In the genomic region with DNA sequence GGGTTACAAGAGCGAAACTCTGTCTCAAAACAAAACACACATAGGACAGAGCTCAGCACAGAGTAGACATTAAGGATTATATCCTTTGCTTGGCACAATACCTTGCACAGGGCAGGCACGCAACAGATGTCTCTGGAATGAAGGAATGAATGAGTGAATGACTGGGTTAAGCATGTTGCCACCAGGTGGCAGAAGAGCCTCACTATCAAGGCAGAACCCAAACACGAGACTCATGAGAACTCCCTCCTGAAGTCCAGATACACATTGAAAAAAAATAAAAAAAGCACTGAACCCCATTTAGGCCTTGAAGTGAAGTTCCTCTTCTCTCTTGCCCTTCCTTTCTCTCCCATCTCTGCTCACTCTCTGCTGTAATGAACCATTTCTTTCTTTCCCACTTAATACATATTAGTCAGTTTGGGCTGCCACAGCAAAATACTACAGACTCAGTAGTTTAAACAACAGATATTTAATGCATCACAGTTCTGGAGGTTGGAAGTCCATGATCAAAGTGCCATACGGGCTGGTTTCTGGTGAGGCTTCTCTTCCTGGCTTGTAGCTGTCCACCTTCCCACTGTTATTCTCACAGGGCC, we compare ENCODE assay signal across 8 cellular contexts. TPM values are rescaled to one million over a fixed set of nuclear protein-coding genes. Genes with fewer than 3 reads are reported as not detected.
DNase-seq lines count a peak whose midpoint lies in the region; ATAC-seq and TF ChIP-seq lines count a peak whose summit lies in the region.

No MANE protein-coding gene starts in this region.

- H3K4me2 ChIP-seq in DND-41 (ENCODE audit: insufficient read depth, low read length) (0 out of 2 replicates have a peak overlapping the region, but pooled peaks have one; percentile 6), Loucy (ENCODE audit: low read depth, low read length, poor library complexity, severe bottlenecking) (no peak overlapping the region)

- no peaks in the 10 kb centered on the region for H3K36me3 Mint-ChIP-seq in activated naive CD4-positive, alpha-beta T cell treated with anti-CD3 and anti-CD28 coated beads, Interleukin-2, amount 10 ng/mL, durations not matched to agents 7 days and 5 days

- H3K27ac Mint-ChIP-seq in activated naive CD4-positive, alpha-beta T cell treated with anti-CD3 and anti-CD28 coated beads, Interleukin-2, amount 10 ng/mL, durations not matched to agents 7 days and 5 days = no peak overlapping the region

- no peaks in the 10 kb centered on the region for H3K9me2 ChIP-seq in Loucy (replicated peaks; ENCODE audit: low read depth, low read length)

- H3K27me3 ChIP-seq in DND-41 (ENCODE audit: insufficient read depth, low read length, poor library complexity) = no peaks in the 10 kb centered on the region
- H3K27me3 ChIP-seq in Loucy (ENCODE audit: insufficient read depth, low read length, poor library complexity, severe bottlenecking) = no peaks in the 10 kb centered on the region
- H3K27me3 ChIP-seq in cardiac muscle cell = no peaks in the 10 kb centered on the region
- H3K27me3 ChIP-seq in psoas muscle (ENCODE audit: insufficient read depth in 3 of 3, low read length in 2 of 3) = no peaks in the 10 kb centered on the region

- H3K4me3 ChIP-seq in DND-41 (ENCODE audit: low read depth in 1 of 2, low read length in 2 of 2) (no peak overlapping the region), Loucy (ENCODE audit: low read length, poor library complexity, severe bottlenecking) (no peak overlapping the region), SK-N-MC (no peak overlapping the region), cardiac muscle cell (no peak overlapping the region), psoas muscle (no peak overlapping the region)

- intact Hi-C loops in psoas muscle (cut with DNase I) = loop anchor here (1.0 to 10.0 kb wide), 3 partner anchors 153 to 455 kb away; no protein-coding TSS in a partner anchor

- H2AFZ ChIP-seq in DND-41 (ENCODE audit: low read depth, low read length) (peak overlapping the region; percentile 23), Loucy (ENCODE audit: low read length) (peak overlapping the region; percentile 39; the same call in 1 of the 2 replicates)

- H4K20me1 ChIP-seq in DND-41 (ENCODE audit: insufficient read depth, low read length) (no peaks in the 10 kb centered on the region), Loucy (ENCODE audit: insufficient read depth, low read length, poor library complexity, severe bottlenecking) (no peaks in the 10 kb centered on the region)

- peaks cover 30% of the 10 kb centered on the region for H3K4me1 Mint-ChIP-seq in activated naive CD4-positive, alpha-beta T cell treated with anti-CD3 and anti-CD28 coated beads, Interleukin-2, amount 10 ng/mL, durations not matched to agents 7 days and 5 days

- peak; percentile 88 for TF ChIP-seq CTCF in DND-41 (IDR thresholded peaks at IDR 0.05; ENCODE audit: borderline replicate concordance, extremely low read depth, low read length, poor library complexity, severe bottlenecking)
- TF ChIP-seq CTCF in Loucy (conservative IDR thresholded peaks at IDR 0.05; ENCODE audit: low read length) = peak; percentile 78
- TF ChIP-seq CTCF in cardiac muscle cell (IDR thresholded peaks at IDR 0.05; ENCODE audit: low read depth, low read length) = peak; percentile 76
- peak; percentile 68 for TF ChIP-seq CTCF in psoas muscle (IDR thresholded peaks at IDR 0.05)

- H3K9me3 Mint-ChIP-seq in activated naive CD4-positive, alpha-beta T cell treated with anti-CD3 and anti-CD28 coated beads, Interleukin-2, amount 10 ng/mL, durations not matched to agents 7 days and 5 days = no peaks in the 10 kb centered on the region

- no peak overlapping the region for H3K27ac ChIP-seq in DND-41 (ENCODE audit: low read length)
- no peak overlapping the region for H3K27ac ChIP-seq in SK-N-MC
- H3K27ac ChIP-seq in cardiac muscle cell = no peak overlapping the region
- H3K27ac ChIP-seq in psoas muscle = no peak overlapping the region

- CTCF ChIA-PET in activated naive CD4-positive, alpha-beta T cell treated with anti-CD3 and anti-CD28 coated beads, Interleukin-2, amount 10 ng/mL, durations not matched to agents 7 days and 5 days (lab: Charles Lee) = interaction anchor here (0.8 to 6.9 kb wide), 9 partner anchors 9 to 461 kb away, joined by 3 to 123 read pairs (median 4); no protein-coding TSS in a partner anchor

- H3F3A ChIP-seq in Loucy (ENCODE audit: low read depth) = no peaks in the 10 kb centered on the region

- no peak overlapping the region for H3K4me3 Mint-ChIP-seq in activated naive CD4-positive, alpha-beta T cell treated with anti-CD3 and anti-CD28 coated beads, Interleukin-2, amount 10 ng/mL, durations not matched to agents 7 days and 5 days

- H3K4me1 ChIP-seq in DND-41 (ENCODE audit: insufficient read depth, low read length) = peaks cover 8% of the 10 kb centered on the region
- peaks cover 7% of the 10 kb centered on the region for H3K4me1 ChIP-seq in Loucy (ENCODE audit: insufficient read depth, low read length, poor library complexity, severe bottlenecking)
- H3K4me1 ChIP-seq in cardiac muscle cell (ENCODE audit: low read depth) = no peaks in the 10 kb centered on the region
- H3K4me1 ChIP-seq in psoas muscle = no peaks in the 10 kb centered on the region

- WGBS in psoas muscle, 3 donors = 37 to 42% (median 37%) methylated on average over 4 of the region's 4 CpGs

- DNase-seq in DND-41 (peak; percentile 75), SK-N-MC (ENCODE audit: low read depth, low spot score) (peak; percentile 47), cardiac muscle cell (ENCODE audit: low read depth in 1 of 2, low spot score in 1 of 2) (peak; percentile 77 to 91), psoas muscle (peak; percentile 66 to 73), NCI-H1048 (lab: John Stamatoyannopoulos, UW) (no peak)
- DNase-seq in activated naive CD4-positive, alpha-beta T cell treated with anti-CD3 and anti-CD28 coated beads, Interleukin-2, amount 10 ng/mL, durations not matched to agents 7 days and 5 days = peak; percentile 86

- H3K36me3 ChIP-seq in DND-41 (ENCODE audit: insufficient read depth, low read length) (no peaks in the 10 kb centered on the region), Loucy (ENCODE audit: insufficient read depth, low read length) (no peaks in the 10 kb centered on the region), SK-N-MC (ENCODE audit: insufficient read depth, low read length) (no peaks in the 10 kb centered on the region), cardiac muscle cell (no peaks in the 10 kb centered on the region), psoas muscle (ENCODE audit: insufficient read depth in 1 of 2, low read depth in 1 of 2) (no peaks in the 10 kb centered on the region)

- H3K9me3 ChIP-seq in DND-41 (ENCODE audit: insufficient read depth, low read length, severe bottlenecking) = no peaks in the 10 kb centered on the region
- no peaks in the 10 kb centered on the region for H3K9me3 ChIP-seq in Loucy (ENCODE audit: insufficient read depth, low read depth, low read length)
- no peaks in the 10 kb centered on the region for H3K9me3 ChIP-seq in SK-N-MC (ENCODE audit: low read depth, low read length)
- no peaks in the 10 kb centered on the region for H3K9me3 ChIP-seq in cardiac muscle cell (ENCODE audit: low read depth)
- no peaks in the 10 kb centered on the region for H3K9me3 ChIP-seq in psoas muscle

- H3K79me2 ChIP-seq in DND-41 (ENCODE audit: insufficient read depth, low read length) (no peaks in the 10 kb centered on the region), Loucy (ENCODE audit: insufficient read depth, low read length) (no peaks in the 10 kb centered on the region)

- H3K9ac ChIP-seq in DND-41 (ENCODE audit: low read depth, low read length) = no peak overlapping the region
- H3K9ac ChIP-seq in Loucy (ENCODE audit: low read depth, low read length, poor library complexity, severe bottlenecking) = no peak overlapping the region
- no peak overlapping the region for H3K9ac ChIP-seq in SK-N-MC (ENCODE audit: insufficient read length)

- peak; percentile 92 for ATAC-seq in DND-41 (ENCODE audit: insufficient read depth, low read depth)
- peak; percentile 72 for ATAC-seq in GM21786 (IDR thresholded peaks at IDR 0.05; ENCODE audit: unreplicated experiment)
- ATAC-seq in psoas muscle = peak in 3 of 4 donors; percentile 67 to 78 (median 77)

- H3K27me3 Mint-ChIP-seq in activated naive CD4-positive, alpha-beta T cell treated with anti-CD3 and anti-CD28 coated beads, Interleukin-2, amount 10 ng/mL, durations not matched to agents 7 days and 5 days = no peaks in the 10 kb centered on the region

RNA-seq across cellular contexts. Expression of a gene that starts 26.6 kb away (rescaled TPM):
- total RNA-seq in cardiac muscle cell = 76.6 and 109 TPM in 2 replicates
- 64.6 and 108 TPM in 2 replicates for polyA plus RNA-seq in cardiac muscle cell
- total RNA-seq in psoas muscle = 10 to 100 TPM; 27.5 to 51.2 (median 33.4) TPM
- polyA plus RNA-seq in psoas muscle = 10 to 100 TPM; 18.6 to 41.4 (median 22.2) TPM
